ENCODE assay signal across 8 cellular contexts in the genomic region with DNA sequence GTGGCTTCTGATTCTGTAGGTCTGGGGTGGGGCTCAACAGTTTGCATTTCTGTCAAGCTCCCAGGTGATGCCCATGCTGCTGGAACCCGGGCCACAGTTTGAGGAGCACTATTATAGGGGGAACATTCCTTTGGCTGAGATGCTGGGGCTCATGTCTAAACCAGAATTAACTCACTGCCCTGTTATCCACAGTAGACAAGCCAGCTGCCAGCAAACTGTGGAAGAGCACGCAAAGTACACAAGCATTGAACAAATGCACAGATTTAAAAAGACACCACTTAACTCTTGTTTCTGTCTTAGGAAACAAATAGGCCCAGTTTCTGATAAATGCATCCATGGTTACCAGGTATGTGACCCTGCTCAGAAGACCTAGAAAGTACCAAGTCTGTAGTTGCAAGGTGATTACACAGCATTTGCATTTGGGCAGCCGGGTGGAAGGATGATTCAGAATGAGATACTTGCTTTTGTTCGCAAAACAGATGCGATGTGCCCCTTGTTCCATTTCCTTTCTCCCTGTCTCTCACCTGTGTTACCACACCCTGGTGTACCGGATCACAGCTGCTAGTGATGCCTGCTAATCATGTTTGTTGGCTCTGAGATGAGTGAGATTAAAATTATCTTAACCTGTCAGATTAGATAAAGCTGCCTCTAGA. TPM values are rescaled to one million over a fixed set of nuclear protein-coding genes. Genes with fewer than 3 reads are reported as not detected.
DNase-seq lines count a peak whose midpoint lies in the region; ATAC-seq and TF ChIP-seq lines count a peak whose summit lies in the region.

No MANE protein-coding gene starts in this region.

- no peaks in the 10 kb centered on the region for H3K9me3 Mint-ChIP-seq in WTC11
- no peaks in the 10 kb centered on the region; a peak in 1 of 5 replicates for H3K9me3 Mint-ChIP-seq in H9
- no peaks in the 10 kb centered on the region for H3K9me3 Mint-ChIP-seq in activated T-cell treated with anti-CD3 and anti-CD28 coated beads, Interleukin-2, amount 50 U/mL, for 24 hours

- H2BK120ac ChIP-seq in H9 (ENCODE audit: low read depth, low read length, poor library complexity, severe bottlenecking), result no peak overlapping the region

- H4K5ac ChIP-seq in H9 (ENCODE audit: insufficient read length, low read depth, low read length), result no peak overlapping the region

- DNase-seq in Caki2 (ENCODE audit: low read depth) (peak; percentile 53), WTC11 (ENCODE audit: low spot score) (no peak), H9 (no peak), hypothalamus (lab: John Stamatoyannopoulos, UW) (no peak)
- DNase-seq in activated CD4-positive, CD25-positive, alpha-beta regulatory T cell treated with anti-CD3 and anti-CD28 coated beads, Interleukin-2, amount 50 U/mL, for 72 hours, result no peak
- no peak for DNase-seq in activated T-cell treated with anti-CD3 and anti-CD28 coated beads, Interleukin-2, amount 50 U/mL, for 24 hours

- peaks cover 9% of the 10 kb centered on the region; the same call in 1 of the 2 replicates for H3K4me1 ChIP-seq in H9 (ENCODE audit: insufficient read depth, low read length)

- H3K9ac ChIP-seq in H9 (ENCODE audit: extremely low read depth, insufficient read length, low read length), result no peak overlapping the region

- H2BK20ac ChIP-seq in H9 (ENCODE audit: low read depth, low read length, poor library complexity, severe bottlenecking), result no peak overlapping the region

- H2BK12ac ChIP-seq in H9 (ENCODE audit: insufficient read length, low read depth, low read length), result no peak overlapping the region

- H3K23me2 ChIP-seq in H9 (ENCODE audit: insufficient read length, low read depth, low read length, poor library complexity, severe bottlenecking), result no peaks in the 10 kb centered on the region

- in situ Hi-C loops in Caki2 (cut with HindIII; ENCODE audit: low pct_unique_long_range_greater_than_20kb, low sequenced_read_pairs), result no loop called here

- POLR2A ChIA-PET in WTC11 (lab: Charles Lee), result no interaction called here

- no peak overlapping the region for H2BK15ac ChIP-seq in H9 (ENCODE audit: low read depth, low read length)

- H4K8ac ChIP-seq in H9 (replicated peaks; ENCODE audit: insufficient read length, low read depth, low read length), result no peak overlapping the region

- no peak overlapping the region for H3K4me3 Mint-ChIP-seq in WTC11
- H3K4me3 Mint-ChIP-seq in H9, result no peak overlapping the region; a peak in 1 of 5 replicates
- no peak overlapping the region for H3K4me3 Mint-ChIP-seq in activated T-cell treated with anti-CD3 and anti-CD28 coated beads, Interleukin-2, amount 50 U/mL, for 24 hours

- no peak overlapping the region for H3T11ph ChIP-seq in H9 (ENCODE audit: low read length)

- H2AK5ac ChIP-seq in H9 (ENCODE audit: insufficient read length, low read length), result no peak overlapping the region

- peaks cover 42% of the 10 kb centered on the region for H3K4me1 Mint-ChIP-seq in WTC11
- peaks cover 34 to 35% of the 10 kb centered on the region in 2 experiments for H3K4me1 Mint-ChIP-seq in H9
- H3K4me1 Mint-ChIP-seq in activated T-cell treated with anti-CD3 and anti-CD28 coated beads, Interleukin-2, amount 50 U/mL, for 24 hours (ENCODE audit: low read depth), result peaks cover 31% of the 10 kb centered on the region

- H3K9me3 ChIP-seq in H9 (ENCODE audit: control insufficient read depth, low read depth, low read length), result no peaks in the 10 kb centered on the region

- H2BK5ac ChIP-seq in H9 (ENCODE audit: insufficient read length, low read length), result no peak overlapping the region

- no peak overlapping the region for H3K23ac ChIP-seq in H9 (ENCODE audit: insufficient read length, low read depth, low read length)

- no peak overlapping the region for H3K14ac ChIP-seq in H9 (ENCODE audit: insufficient read depth, low read length)

- CTCF ChIA-PET in WTC11 (lab: Charles Lee), result interaction anchor here (0.7 to 1.7 kb wide), 2 partner anchors 48 to 55 kb away, joined by 3 to 5 read pairs; no protein-coding TSS in a partner anchor

- H3K4ac ChIP-seq in H9 (ENCODE audit: low read depth, low read length), result no peak overlapping the region

- no peak for TF ChIP-seq CTCF in WTC11 (IDR thresholded peaks at IDR 0.05)
- TF ChIP-seq CTCF in H9 (conservative IDR thresholded peaks at IDR 0.05), result no peak

- H3K27ac Mint-ChIP-seq in WTC11 (peak overlapping the region; percentile 75), H9 (0 out of 7 replicates have a peak overlapping the region, but pooled peaks of 1 of the 3 experiments have one; percentile 20)
- H3K27ac Mint-ChIP-seq in activated T-cell treated with anti-CD3 and anti-CD28 coated beads, Interleukin-2, amount 50 U/mL, for 24 hours, result no peak overlapping the region

- no peak overlapping the region for H3K18ac ChIP-seq in H9 (ENCODE audit: insufficient read length, low read depth, low read length)

- H3K79me1 ChIP-seq in H9 (ENCODE audit: insufficient read depth, low read depth, low read length, poor library complexity, severe bottlenecking), result no peaks in the 10 kb centered on the region

- no peaks in the 10 kb centered on the region for H3K79me2 ChIP-seq in H9 (ENCODE audit: insufficient read depth, low read length)

- no peak overlapping the region for H2AFZ ChIP-seq in H9 (ENCODE audit: low read length)

- no peak overlapping the region for H3K4me2 ChIP-seq in H9 (ENCODE audit: insufficient read depth, insufficient read length, low read length)

- ATAC-seq in GM19324 (IDR thresholded peaks at IDR 0.05; ENCODE audit: low FRiP score, unreplicated experiment) (peak; percentile 74), HG03103 (IDR thresholded peaks at IDR 0.05; ENCODE audit: low read depth, unreplicated experiment) (peak; percentile 74), WTC11 (no peak; the same call in 1 of the 2 replicates)

- H3K27me3 ChIP-seq in H9 (ENCODE audit: insufficient read depth, low read length), result no peaks in the 10 kb centered on the region

- WGBS in H9 (ENCODE audit: extremely low coverage, insufficient read length, low lambda C conversion rate), result no CpG with 5 or more reads among the region's 6 CpGs

- H3K36me3 Mint-ChIP-seq in WTC11, result peaks cover 8% of the 10 kb centered on the region; the same call in 1 of the 2 replicates
- peaks cover 0 to 12% (median 6%) of the 10 kb centered on the region in 3 experiments; a peak in 5 of 7 replicates for H3K36me3 Mint-ChIP-seq in H9 (ENCODE audit: insufficient read depth in 1 of 3, low read depth in 3 of 3)
- H3K36me3 Mint-ChIP-seq in activated T-cell treated with anti-CD3 and anti-CD28 coated beads, Interleukin-2, amount 50 U/mL, for 24 hours (ENCODE audit: low read depth), result peaks cover 73% of the 10 kb centered on the region

- no peaks in the 10 kb centered on the region for H3K27me3 Mint-ChIP-seq in WTC11 (ENCODE audit: low read depth)
- no peaks in the 10 kb centered on the region for H3K27me3 Mint-ChIP-seq in H9 (ENCODE audit: low read depth)
- H3K27me3 Mint-ChIP-seq in activated T-cell treated with anti-CD3 and anti-CD28 coated beads, Interleukin-2, amount 50 U/mL, for 24 hours, result no peaks in the 10 kb centered on the region

- no peaks in the 10 kb centered on the region for H4K20me1 ChIP-seq in H9 (ENCODE audit: control insufficient read depth, insufficient read depth, insufficient read length)

- no peak overlapping the region for H3K56ac ChIP-seq in H9 (ENCODE audit: insufficient read length, low read depth, low read length)

- no peak overlapping the region for H4K91ac ChIP-seq in H9 (ENCODE audit: insufficient read length, low read depth, low read length)

- no peak overlapping the region for H3K27ac ChIP-seq in H9 (ENCODE audit: insufficient read length, low read depth, low read length)

TF ChIP-seq in WTC11, 78 proteins besides CTCF, POLR2A, EP300 and RAD21 (continues in another document):
- TF ChIP-seq ZBTB21 (CRISPR knock-in tag; IDR thresholded peaks at IDR 0.05; ENCODE audit: borderline replicate concordance), result no peak
- TF ChIP-seq TEAD1 (CRISPR knock-in tag; IDR thresholded peaks at IDR 0.05), result no peak
- TF ChIP-seq, protein P1, sequence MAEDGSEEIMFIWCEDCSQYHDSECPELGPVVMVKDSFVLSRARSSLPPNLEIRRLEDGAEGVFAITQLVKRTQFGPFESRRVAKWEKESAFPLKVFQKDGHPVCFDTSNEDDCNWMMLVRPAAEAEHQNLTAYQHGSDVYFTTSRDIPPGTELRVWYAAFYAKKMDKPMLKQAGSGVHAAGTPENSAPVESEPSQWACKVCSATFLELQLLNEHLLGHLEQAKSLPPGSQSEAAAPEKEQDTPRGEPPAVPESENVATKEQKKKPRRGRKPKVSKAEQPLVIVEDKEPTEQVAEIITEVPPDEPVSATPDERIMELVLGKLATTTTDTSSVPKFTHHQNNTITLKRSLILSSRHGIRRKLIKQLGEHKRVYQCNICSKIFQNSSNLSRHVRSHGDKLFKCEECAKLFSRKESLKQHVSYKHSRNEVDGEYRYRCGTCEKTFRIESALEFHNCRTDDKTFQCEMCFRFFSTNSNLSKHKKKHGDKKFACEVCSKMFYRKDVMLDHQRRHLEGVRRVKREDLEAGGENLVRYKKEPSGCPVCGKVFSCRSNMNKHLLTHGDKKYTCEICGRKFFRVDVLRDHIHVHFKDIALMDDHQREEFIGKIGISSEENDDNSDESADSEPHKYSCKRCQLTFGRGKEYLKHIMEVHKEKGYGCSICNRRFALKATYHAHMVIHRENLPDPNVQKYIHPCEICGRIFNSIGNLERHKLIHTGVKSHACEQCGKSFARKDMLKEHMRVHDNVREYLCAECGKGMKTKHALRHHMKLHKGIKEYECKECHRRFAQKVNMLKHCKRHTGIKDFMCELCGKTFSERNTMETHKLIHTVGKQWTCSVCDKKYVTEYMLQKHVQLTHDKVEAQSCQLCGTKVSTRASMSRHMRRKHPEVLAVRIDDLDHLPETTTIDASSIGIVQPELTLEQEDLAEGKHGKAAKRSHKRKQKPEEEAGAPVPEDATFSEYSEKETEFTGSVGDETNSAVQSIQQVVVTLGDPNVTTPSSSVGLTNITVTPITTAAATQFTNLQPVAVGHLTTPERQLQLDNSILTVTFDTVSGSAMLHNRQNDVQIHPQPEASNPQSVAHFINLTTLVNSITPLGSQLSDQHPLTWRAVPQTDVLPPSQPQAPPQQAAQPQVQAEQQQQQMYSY (CRISPR knock-in tag; IDR thresholded peaks at IDR 0.05), result no peak
- TF ChIP-seq ZNF423 (CRISPR knock-in tag; IDR thresholded peaks at IDR 0.05), result no peak
- no peak for TF ChIP-seq GRHL2 (CRISPR knock-in tag; IDR thresholded peaks at IDR 0.05; ENCODE audit: insufficient replicate concordance, severe bottlenecking)
- no peak for TF ChIP-seq TP53 (CRISPR knock-in tag; IDR thresholded peaks at IDR 0.05)
- TF ChIP-seq TCF7 (CRISPR knock-in tag; IDR thresholded peaks at IDR 0.05; ENCODE audit: low read depth), result no peak
- TF ChIP-seq, protein P2, sequence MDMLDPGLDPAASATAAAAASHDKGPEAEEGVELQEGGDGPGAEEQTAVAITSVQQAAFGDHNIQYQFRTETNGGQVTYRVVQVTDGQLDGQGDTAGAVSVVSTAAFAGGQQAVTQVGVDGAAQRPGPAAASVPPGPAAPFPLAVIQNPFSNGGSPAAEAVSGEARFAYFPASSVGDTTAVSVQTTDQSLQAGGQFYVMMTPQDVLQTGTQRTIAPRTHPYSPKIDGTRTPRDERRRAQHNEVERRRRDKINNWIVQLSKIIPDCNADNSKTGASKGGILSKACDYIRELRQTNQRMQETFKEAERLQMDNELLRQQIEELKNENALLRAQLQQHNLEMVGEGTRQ (CRISPR knock-in tag; IDR thresholded peaks at IDR 0.05), result no peak

RNA-seq across cellular contexts. Expression of a gene that starts 12.4 kb away (rescaled TPM):
- total RNA-seq in Caki2 (2014; rRNA removed; shearing (Covaris generic); ENCODE audit: low replicate concordance), result 28.1 and 63.3 TPM in 2 replicates
- total RNA-seq in WTC11 (2021) (34.8 to 43.1 TPM (median 41.7 TPM) in 3 replicates), H9 (2021) (31.5 and 32.0 TPM in 2 replicates)
